12 cellular contexts compared by ENCODE assay signal in genomic region chr10:132175907-132176581, GRCh38. TPM values are rescaled to one million over a fixed set of nuclear protein-coding genes. Genes with fewer than 3 reads are reported as not detected.
DNase-seq lines count a peak whose midpoint lies in the region; ATAC-seq, FAIRE-seq and TF ChIP-seq lines count a peak whose summit lies in the region.
"Had no signal": no experiment of that assay in that cellular context is flagged by ENCODE, and none has a peak within 500 bp of the region (broad histone marks: within the 10 kb centered on the region; RNA-seq: fewer than 3 reads in every experiment).

No MANE protein-coding gene starts in this region.

- no peak for TF ChIP-seq RAD21 in A549 (conservative IDR thresholded peaks at IDR 0.05 in 1 of 2, IDR thresholded peaks at IDR 0.05 in 1 of 2)

- ATAC-seq in A549, result peak in 1 of 2 experiments; percentile 29; a peak in 3 of 6 replicates
- ATAC-seq in GM19023 (IDR thresholded peaks at IDR 0.05; ENCODE audit: unreplicated experiment), result no peak

- H3K9ac ChIP-seq in kidney (ENCODE audit: low read length in 2 of 2), result no peak overlapping the region

- DNase-seq in A549 (ENCODE audit: low read depth in 1 of 2, low spot score in 1 of 2) (no peak), DMS79 (lab: John Stamatoyannopoulos, UW) (peak; percentile 20), SHP77 treated with DMSO at 0.1 percent for 48 hours (lab: John Stamatoyannopoulos, UW) (peak; percentile 20), kidney (peak; percentile 67), islet precursor cell (no peak), cerebellum (ENCODE audit: low spot score) (no peak)
- DNase-seq in NK-92 treated with Interleukin-12 subunit alpha and Interleukin-12 subunit beta, amount 100 ng/mL, for 24 hours (lab: John Stamatoyannopoulos, UW), result no peak
- DNase-seq: brain microvascular endothelial cell, EL, HFFc6 had no signal

- no peak for TF ChIP-seq EP300 in A549 (IDR thresholded peaks at IDR 0.05)

- CTCF ChIA-PET in A549 (lab: Yijun Ruan, JAX), result interaction anchor here (1.2 to 1.4 kb wide), 3 partner anchors 9 to 33 kb away, joined by 3 read pairs; no protein-coding TSS in a partner anchor

- H3K9me3 ChIP-seq in A549 (no peaks in the 10 kb centered on the region), kidney (ENCODE audit: control insufficient read depth in 1 of 2, low read length in 2 of 2) (no peaks in the 10 kb centered on the region)

- H3K27ac ChIP-seq in A549, result peak overlapping the region in 1 of 2 experiments; percentile 41; a peak in 2 of 6 replicates
- no peak overlapping the region for H3K27ac ChIP-seq in kidney (ENCODE audit: low read depth in 2 of 2, low read length in 2 of 2)
- H3K27ac ChIP-seq: brain microvascular endothelial cell had no signal

- TF ChIP-seq CTCF in A549 (IDR thresholded peaks at IDR 0.05) (no peak), kidney (IDR thresholded peaks at IDR 0.05; ENCODE audit: borderline replicate concordance, extremely low read depth, insufficient read depth) (no peak)

- intact Hi-C loops in kidney (cut with DNase I), result no loop called here

- peak overlapping the region; percentile 84 for H3K4me2 ChIP-seq in A549
- H3K4me2 ChIP-seq: smooth muscle cell had no signal

- FAIRE-seq in A549 (lab: Jason Lieb, UNC), result no peak
- FAIRE-seq in kidney (lab: Jason Lieb, UNC), result no peak

- POLR2A ChIA-PET in A549 (lab: Yijun Ruan, JAX), result no interaction called here

- H3K36me3 ChIP-seq in kidney (ENCODE audit: control insufficient read depth in 1 of 2, insufficient read depth in 2 of 2, low read length in 2 of 2), result no peaks in the 10 kb centered on the region
- H3K36me3 ChIP-seq: brain microvascular endothelial cell had no signal

- 17% methylated on average over 15 of the region's 16 CpGs for WGBS in A549 (ENCODE audit: missing lambda C conversion rate)

- H3K4me3 ChIP-seq in A549 (peak overlapping the region; percentile 20; the same call in 1 of the 3 replicates), kidney (ENCODE audit: low read length in 2 of 2) (no peak overlapping the region)
- H3K4me3 ChIP-seq: smooth muscle cell had no signal

- no peak for TF ChIP-seq POLR2A in A549 (IDR thresholded peaks at IDR 0.05; ENCODE audit: low read length)

- H3K4me1 ChIP-seq in A549 (peaks cover 35% of the 10 kb centered on the region), kidney (ENCODE audit: control insufficient read depth in 1 of 2, insufficient read depth in 1 of 2, low read depth in 1 of 2, low read length in 2 of 2) (peaks cover 0 to 2% of the 10 kb centered on the region in 2 donors)

TF ChIP-seq in A549, 52 proteins besides CTCF, POLR2A, EP300 and RAD21:
- no peak for TF ChIP-seq KDM5A (IDR thresholded peaks at IDR 0.05)
- 0 out of 2 replicates have a peak, but pooled peaks have one; percentile 14 for TF ChIP-seq MAX (IDR thresholded peaks at IDR 0.05)
TF ChIP-seq in A549: peak in this region for 1.

RNA-seq across cellular contexts. Expression of gene DPYSL4, which starts 10.7 kb away (rescaled TPM):
- polyA plus RNA-seq in A549 (2011; rRNA removed) (2.9 and 3.9 TPM in 2 replicates), A549 (2017; fragmentation: RNase III; extraction: RNeasy Plus Mini Kit Qiagen cat#74134 plus additional on column Dnase treatment) (13.5 to 14.1 TPM (median 14.0 TPM) in 3 replicates), kidney (ENCODE audit: insufficient read depth, low read depth, low replicate concordance) (not detected)
- polyA plus RNA-seq in A549 (2012; cell fraction: cytosol; rRNA removed), result 8.2 and 10.2 TPM in 2 replicates
- 29.3 and 36.3 TPM in 2 replicates for polyA plus RNA-seq in A549 (2012; cell fraction: nucleus; rRNA removed)
- 2.6 and 5.1 TPM in 2 replicates for polyA minus RNA-seq in A549 (2011; rRNA and poly(A)+ RNA removed)
- total RNA-seq in kidney (0.60 TPM), cerebellum (44.5 TPM)

Comparison
In these comparisons a context has a peak if more than half of its experiments do, and no peak if none do; other contexts are left out.
1. DNase-seq: peak in DMS79 (single experiment), SHP77 treated with DMSO at 0.1 percent for 48 hours (single experiment) and kidney (single experiment); none in A549 (0 of 2), islet precursor cell (single experiment), cerebellum (single experiment) and NK-92 treated with Interleukin-12 subunit alpha and Interleukin-12 subunit beta, amount 100 ng/mL, for 24 hours (single experiment).
2. RNA of gene DPYSL4, which starts 10.7 kb away (total RNA-seq): 44.5 TPM in cerebellum (single experiment); 0.60 TPM in kidney (single experiment); every median in the first group is over 10 times any median in the second.